12 cellular contexts compared by ENCODE assay signal in the genomic region with DNA sequence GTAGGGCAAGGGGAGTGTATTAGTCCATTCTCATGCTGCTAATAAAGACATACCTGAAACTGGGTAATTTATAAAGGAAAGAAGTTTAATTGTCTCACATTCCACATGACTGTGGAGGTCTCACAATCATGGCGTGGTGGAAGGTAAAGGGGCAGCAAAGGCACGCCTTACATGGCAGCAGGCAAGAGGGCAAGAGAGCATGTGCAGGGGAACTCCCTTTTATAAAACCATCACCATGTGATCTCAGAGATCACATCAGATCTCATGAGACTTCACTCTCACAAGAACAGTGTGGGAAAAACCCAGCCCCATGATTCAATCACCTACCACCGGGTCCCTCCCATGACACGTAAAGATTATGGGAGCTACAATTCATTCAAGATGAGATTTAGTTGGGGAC. TPM values are rescaled to one million over a fixed set of nuclear protein-coding genes. Genes with fewer than 3 reads are reported as not detected.
DNase-seq lines count a peak whose midpoint lies in the region; ATAC-seq and TF ChIP-seq lines count a peak whose summit lies in the region.
"Had no signal": no experiment of that assay in that cellular context is flagged by ENCODE, and none has a peak within 500 bp of the region (broad histone marks: within the 10 kb centered on the region; RNA-seq: fewer than 3 reads in every experiment).

No MANE protein-coding gene starts in this region.

- peaks cover 15% of the 10 kb centered on the region; the same call in 1 of the 2 replicates for H3F3A ChIP-seq in PC-9 (ENCODE audit: insufficient read depth, low read depth)

- peaks cover 31% of the 10 kb centered on the region for H3K4me1 ChIP-seq in PC-9 (replicated peaks; ENCODE audit: insufficient read depth)

- no peaks in the 10 kb centered on the region for H4K20me1 ChIP-seq in PC-9 (ENCODE audit: insufficient read depth)

- H3K79me2 ChIP-seq in PC-9 (ENCODE audit: low read depth): no peaks in the 10 kb centered on the region

- no peaks in the 10 kb centered on the region for H3K27me3 ChIP-seq in PC-9 (ENCODE audit: insufficient read depth, low read depth)
- no peaks in the 10 kb centered on the region for H3K27me3 ChIP-seq in WERI-Rb-1 (ENCODE audit: insufficient read depth, low read depth, severe bottlenecking)
- H3K27me3 ChIP-seq: SJSA1 had no signal

- H3K36me3 ChIP-seq in PC-9 (ENCODE audit: low read depth) (no peaks in the 10 kb centered on the region), WERI-Rb-1 (no peaks in the 10 kb centered on the region)
- H3K36me3 ChIP-seq: SJSA1 had no signal

- H3K27ac ChIP-seq in PC-9: peak overlapping the region; percentile 39; the same call in 1 of the 2 replicates
- H3K27ac ChIP-seq in WERI-Rb-1: no peak overlapping the region

- CTCF ChIA-PET in PC-9 (lab: Charles Lee): no interaction called here

- no peak for TF ChIP-seq CTCF in PC-9 (conservative IDR thresholded peaks at IDR 0.05)
- TF ChIP-seq CTCF in WERI-Rb-1 (IDR thresholded peaks at IDR 0.05; ENCODE audit: low read depth, low read length): no peak

- intact Hi-C loops in PC-9 (cut with micrococcal nuclease; ENCODE audit: unreplicated experiment): no loop called here
- intact Hi-C loops in Right ventricle myocardium inferior (cut with DNase I): no loop called here

- POLR2A ChIA-PET in PC-9 (lab: Charles Lee; ENCODE audit: unreplicated experiment): interaction anchor here (0.6 kb wide), 1 partner anchor 68 kb away, joined by 4 read pairs; no protein-coding TSS in a partner anchor

- H2AFZ ChIP-seq in PC-9: no peak overlapping the region

- H3K4me2 ChIP-seq in PC-9: no peak overlapping the region

- H3K4me3 ChIP-seq in PC-9 (no peak overlapping the region), WERI-Rb-1 (ENCODE audit: low read depth, low read length) (no peak overlapping the region)
- H3K4me3 ChIP-seq: SJSA1 had no signal

- peak; percentile 47 for ATAC-seq in stimulated activated naive CD8-positive, alpha-beta T cell treated with anti-CD3 and anti-CD28 coated beads, Interleukin-15, Interleukin-2, amounts not matched to agents 100 U/mL and 50 U/mL, for 24 hours
- ATAC-seq in Right ventricle myocardium inferior (no peak), GM18519 (IDR thresholded peaks at IDR 0.05; ENCODE audit: low FRiP score, unreplicated experiment) (no peak)

- BruUV-seq in PC-9 (replicated peaks; lab: Mats Ljungman, UMichigan): no TSS peak

- H3K9me2 ChIP-seq in PC-9 (ENCODE audit: insufficient read depth): no peaks in the 10 kb centered on the region

- DNase-seq in activated T-cell treated with anti-CD3 and anti-CD28 coated beads for 48 hours (ENCODE audit: low read depth) (peak; percentile 14), activated T-cell treated with anti-CD3 and anti-CD28 coated beads for 4 hours (no peak), PC-9 (no peak), fibroblast of peridontal ligament (ENCODE audit: extremely low read depth) (peak; percentile 27), WERI-Rb-1 (no peak), Right ventricle myocardium inferior (ENCODE audit: missing footprints) (no peak)
- DNase-seq in stimulated activated naive CD8-positive, alpha-beta T cell treated with anti-CD3 and anti-CD28 coated beads, Interleukin-15, Interleukin-2, amounts not matched to agents 100 U/mL and 50 U/mL, for 24 hours: peak; percentile 39
- DNase-seq: mesendoderm, MM.1S, retina had no signal

- no peaks in the 10 kb centered on the region for H3K9me3 ChIP-seq in PC-9 (ENCODE audit: insufficient read depth, low read depth)
- no peaks in the 10 kb centered on the region for H3K9me3 ChIP-seq in WERI-Rb-1 (ENCODE audit: severe bottlenecking)
- H3K9me3 ChIP-seq: SJSA1 had no signal

RNA-seq across cellular contexts. Expression of a gene that starts 41.4 kb away (rescaled TPM):
- 41.6 and 50.9 TPM in 2 replicates for total RNA-seq in PC-9 (2021)
- total RNA-seq in Right ventricle myocardium inferior: 8.4 TPM

Comparison
In these comparisons a context has a peak if more than half of its experiments do, and no peak if none do; other contexts are left out.
1. DNase-seq: peak in activated T-cell treated with anti-CD3 and anti-CD28 coated beads for 48 hours (single experiment), fibroblast of peridontal ligament (single experiment) and stimulated activated naive CD8-positive, alpha-beta T cell treated with anti-CD3 and anti-CD28 coated beads, Interleukin-15, Interleukin-2, amounts not matched to agents 100 U/mL and 50 U/mL, for 24 hours (single experiment); none in activated T-cell treated with anti-CD3 and anti-CD28 coated beads for 4 hours (single experiment), PC-9 (0 of 2), WERI-Rb-1 (single experiment) and Right ventricle myocardium inferior (single experiment).